Comparison of ENCODE assay signal across 19 cellular contexts in the genomic region with DNA sequence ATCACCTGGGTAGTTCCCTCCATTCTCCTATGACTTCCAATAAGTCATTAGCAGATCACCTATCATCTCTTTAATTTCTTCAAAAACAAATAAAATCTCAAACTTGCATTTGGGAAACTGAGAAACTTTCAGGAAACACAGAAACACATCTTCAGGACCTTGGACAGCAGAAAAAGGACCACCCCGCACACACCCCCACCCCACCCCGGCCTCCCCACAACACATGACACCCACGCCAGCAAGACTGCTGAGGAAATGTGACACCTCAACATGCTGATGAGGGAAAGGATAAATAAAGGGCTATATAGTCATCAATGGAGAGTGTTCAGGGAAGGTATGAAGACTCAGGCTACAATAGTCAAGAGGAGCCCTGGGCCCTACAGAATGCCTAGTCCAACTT.
"Had no signal": no experiment of that assay in that cellular context is flagged by ENCODE, and none has a peak within 500 bp of the region (broad histone marks: within the 10 kb centered on the region; RNA-seq: fewer than 3 reads in every experiment).

No MANE protein-coding gene starts in this region.

- H3K4me3 Mint-ChIP-seq: activated naive CD8-positive, alpha-beta T cell; activated T-helper 1 cell treated with anti-CD3 and anti-CD28 coated beads, Interleukin-12 subunit alpha, Interleukin-12 subunit beta, Interleukin-2, Interleukin-4 antibody, amounts not matched to agents 30 ng/mL and 10 ng/mL and 1 ng/mL, durations not matched to agents 14 hours and 24 hours and 36 hours; naive B cell; stimulated activated effector memory CD8-positive, alpha-beta T cell treated with anti-CD3 and anti-CD28 coated beads, Interleukin-12 subunit alpha, Interleukin-12 subunit beta, amount 100 ng/mL, for 72 hours had no signal

- ATAC-seq: sciatic nerve; stimulated activated effector memory CD8-positive, alpha-beta T cell treated with anti-CD3 and anti-CD28 coated beads, Interleukin-12 subunit alpha, Interleukin-12 subunit beta, amount 100 ng/mL, for 72 hours had no signal

- H3K9me3 Mint-ChIP-seq: activated T-helper 1 cell treated with anti-CD3 and anti-CD28 coated beads, Interleukin-12 subunit alpha, Interleukin-12 subunit beta, Interleukin-2, Interleukin-4 antibody, amounts not matched to agents 30 ng/mL and 10 ng/mL and 1 ng/mL, durations not matched to agents 14 hours and 24 hours and 36 hours; naive B cell; stimulated activated effector memory CD8-positive, alpha-beta T cell treated with anti-CD3 and anti-CD28 coated beads, Interleukin-12 subunit alpha, Interleukin-12 subunit beta, amount 100 ng/mL, for 72 hours had no signal

- H2AFZ ChIP-seq: parathyroid adenoma had no signal

- H3K9ac ChIP-seq: parathyroid adenoma had no signal

- DNase-seq: activated CD4-positive, alpha-beta T cell treated with anti-CD3 and anti-CD28 coated beads, Interleukin-2, amount 50 U/mL, for 1 hour; activated CD4-positive, CD25-positive, alpha-beta regulatory T cell treated with anti-CD3 and anti-CD28 coated beads, Interleukin-2, amount 50 U/mL, for 72 hours; activated gamma-delta T cell treated with Interleukin-2 at 50 U/mL for 16 hours; activated T-cell treated with anti-CD3 and anti-CD28 coated beads for 4 hours; effector CD4-positive, alpha-beta T cell; islet precursor cell; naive B cell; stimulated activated CD4-positive, alpha-beta T cell treated with anti-CD3 and anti-CD28 coated beads, Interleukin-4, amount 100 ng/mL, for 24 hours; stomach; T-helper 1 cell; T1000; trophoblast cell had no signal

- H3K27me3 ChIP-seq: neutrophil, stomach, vagina had no signal

- H3K4me3 ChIP-seq: stomach, vagina had no signal

- H3K27me3 Mint-ChIP-seq: activated naive CD8-positive, alpha-beta T cell; naive B cell had no signal

- H3K4me1 ChIP-seq: stomach, vagina had no signal

- H3K27ac Mint-ChIP-seq: activated naive CD8-positive, alpha-beta T cell; activated T-helper 1 cell treated with anti-CD3 and anti-CD28 coated beads, Interleukin-12 subunit alpha, Interleukin-12 subunit beta, Interleukin-2, Interleukin-4 antibody, amounts not matched to agents 30 ng/mL and 10 ng/mL and 1 ng/mL, durations not matched to agents 14 hours and 24 hours and 36 hours; stimulated activated effector memory CD8-positive, alpha-beta T cell treated with anti-CD3 and anti-CD28 coated beads, Interleukin-12 subunit alpha, Interleukin-12 subunit beta, amount 100 ng/mL, for 72 hours had no signal

- H3K9me3 ChIP-seq: neutrophil, stomach, vagina had no signal

- H3K27ac ChIP-seq: neutrophil, parathyroid adenoma, stomach, vagina had no signal
